8 cellular contexts compared by ENCODE assay signal in genomic region chr5:32444946-32445758, GRCh38. TPM values are rescaled to one million over a fixed set of nuclear protein-coding genes. Genes with fewer than 3 reads are reported as not detected.
DNase-seq lines count a peak whose midpoint lies in the region; TF ChIP-seq lines count a peak whose summit lies in the region.

No MANE protein-coding gene starts in this region.

- H3K36me3 Mint-ChIP-seq in Caco-2 (ENCODE audit: insufficient read depth, unreplicated experiment): peaks cover 14% of the 10 kb centered on the region
- H3K36me3 Mint-ChIP-seq in nephron progenitor cell (ENCODE audit: low read depth): peaks cover 30% of the 10 kb centered on the region

- H3K9me3 ChIP-seq in Caco-2: no peaks in the 10 kb centered on the region

- POLR2A ChIA-PET in Caco-2 (lab: Charles Lee): interaction anchor here (0.6 to 0.7 kb wide), 2 partner anchors 29 to 145 kb away, joined by 3 to 6 read pairs; no protein-coding TSS in a partner anchor

- H3K4me1 Mint-ChIP-seq in Caco-2 (ENCODE audit: low read depth, unreplicated experiment): peaks cover 18% of the 10 kb centered on the region
- peaks cover 43% of the 10 kb centered on the region for H3K4me1 Mint-ChIP-seq in nephron progenitor cell

- CTCF ChIA-PET in Caco-2 (lab: Charles Lee): interaction anchor here (0.9 to 1.0 kb wide), 3 partner anchors 26 to 212 kb away, joined by 3 to 4 read pairs (median 3); no protein-coding TSS in a partner anchor

- H3K4me3 ChIP-seq in Caco-2 (ENCODE audit: low read depth, low read length) (peak overlapping the region; percentile 98), coronary artery (peak overlapping the region; percentile 87)

- H3K4me1 ChIP-seq in Caco-2: peaks cover 8% of the 10 kb centered on the region

- BruUV-seq in Caco-2 (replicated peaks; lab: Mats Ljungman, UMichigan): TSS peak; percentile 66

- peak overlapping the region; percentile 95 to 99 for H3K27ac ChIP-seq in coronary artery

- peak overlapping the region; percentile 82 for H3K4me3 Mint-ChIP-seq in Caco-2 (ENCODE audit: unreplicated experiment)
- H3K4me3 Mint-ChIP-seq in nephron progenitor cell: peak overlapping the region; percentile 91

- DNase-seq in Caco-2 (peak in 1 of 2 experiments; percentile 12), NCI-H146 treated with DMSO at 0.1 percent for 48 hours (lab: John Stamatoyannopoulos, UW; ENCODE audit: unreplicated experiment) (peak; percentile 6), coronary artery (ENCODE audit: low spot score) (no peak), nephron progenitor cell (no peak), COLO829 (ENCODE audit: low spot score) (no peak), RPMI8226 (no peak), NCI-H446 treated with DMSO at 0.1 percent for 48 hours (lab: John Stamatoyannopoulos, UW) (no peak)
- no peak for DNase-seq in stimulated activated CD4-positive, alpha-beta T cell treated with anti-CD3 and anti-CD28 coated beads, Interleukin-2, amount 100 ng/mL, for 24 hours

- no peak for TF ChIP-seq CTCF in Caco-2 (IDR thresholded peaks at IDR 0.05; ENCODE audit: insufficient read depth in 1 of 2, low read depth in 1 of 2, low read length in 1 of 2, severe bottlenecking in 1 of 2, unreplicated experiment in 1 of 2)
- TF ChIP-seq CTCF in coronary artery (IDR thresholded peaks at IDR 0.05): no peak
- TF ChIP-seq CTCF in nephron progenitor cell (IDR thresholded peaks at IDR 0.05): no peak

- H3K27me3 ChIP-seq in Caco-2 (replicated peaks; ENCODE audit: control insufficient read depth, insufficient read depth, low read length): no peaks in the 10 kb centered on the region

- H3K9me3 Mint-ChIP-seq in Caco-2 (ENCODE audit: unreplicated experiment) (no peaks in the 10 kb centered on the region), nephron progenitor cell (peaks cover 4% of the 10 kb centered on the region)

- H3K27ac Mint-ChIP-seq in Caco-2 (ENCODE audit: unreplicated experiment) (peak overlapping the region; percentile 39), nephron progenitor cell (peak overlapping the region; percentile 86)

- H3K27me3 Mint-ChIP-seq in Caco-2 (ENCODE audit: insufficient read depth, unreplicated experiment) (no peaks in the 10 kb centered on the region), nephron progenitor cell (ENCODE audit: low read depth, poor library complexity) (peaks cover 31% of the 10 kb centered on the region)

- intact Hi-C loops in Caco-2 (cut with micrococcal nuclease; ENCODE audit: unreplicated experiment): loop anchor here (1.0 to 5.0 kb wide), 3 partner anchors 29 to 168 kb away; partner anchors contain the start of gene SUB1

- no peaks in the 10 kb centered on the region for H3K36me3 ChIP-seq in Caco-2 (ENCODE audit: control insufficient read depth, insufficient read depth, low read length)

RNA-seq across cellular contexts. Expression of gene ZFR, which starts 0.6 kb away (rescaled TPM):
- total RNA-seq in Caco-2 (2022): 75.1 and 78.3 TPM in 2 replicates
